16 cellular contexts compared by ENCODE assay signal in genomic region chr6:4282926-4283325, GRCh38.
"Had no signal": no experiment of that assay in that cellular context is flagged by ENCODE, and none has a peak within 500 bp of the region (broad histone marks: within the 10 kb centered on the region; RNA-seq: fewer than 3 reads in every experiment).

No MANE protein-coding gene starts in this region.

- H3K4me3 ChIP-seq: hepatocyte, lung, right atrium auricular region had no signal

- H2AFZ ChIP-seq: hepatocyte had no signal

- H3K36me3 ChIP-seq: esophagus squamous epithelium, neutrophil, right atrium auricular region had no signal

- DNase-seq: effector memory CD8-positive, alpha-beta T cell; esophagus squamous epithelium; foreskin fibroblast; left colon; left ventricle myocardium superior; mesenchymal stem cell; naive B cell; posterior cingulate gyrus; small intestine; stimulated activated CD4-positive, alpha-beta T cell treated with anti-CD3 and anti-CD28 coated beads, Interleukin-2, amount 100 ng/mL, for 48 hours; stimulated activated naive CD4-positive, alpha-beta T cell treated with Interleukin-2 at 50 U/mL for 16 hours; trophoblast cell had no signal

- H3K9me3 ChIP-seq: esophagus squamous epithelium, neutrophil, right atrium auricular region had no signal

- H3K27ac ChIP-seq: hepatocyte, neutrophil, right atrium auricular region had no signal

- H3K27me3 ChIP-seq: hepatocyte, right atrium auricular region had no signal
